17 cellular contexts compared by ENCODE assay signal in the genomic region with DNA sequence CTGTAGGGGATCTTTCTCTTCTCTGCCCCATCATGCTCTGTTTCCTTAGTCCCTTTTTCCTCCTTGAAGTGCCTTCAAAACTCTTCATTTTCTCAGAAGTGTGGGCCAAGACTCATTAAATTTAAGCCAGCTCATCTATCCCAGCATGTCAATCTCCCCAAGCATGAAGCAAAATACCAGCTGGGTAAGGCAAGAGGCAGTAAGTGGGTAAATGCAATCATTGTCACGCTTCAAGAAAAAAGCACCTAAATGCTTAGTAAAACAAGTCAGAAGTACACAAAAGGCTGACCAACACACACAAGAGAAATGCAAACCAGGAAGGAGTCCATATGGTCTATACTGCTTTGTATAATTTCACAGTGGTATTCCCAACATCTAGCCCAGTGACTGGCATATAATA.
DNase-seq lines count a peak whose midpoint lies in the region; ATAC-seq and TF ChIP-seq lines count a peak whose summit lies in the region.
"Had no signal": no experiment of that assay in that cellular context is flagged by ENCODE, and none has a peak within 500 bp of the region (broad histone marks: within the 10 kb centered on the region; RNA-seq: fewer than 3 reads in every experiment).

No MANE protein-coding gene starts in this region.

- dilution Hi-C loops in IMR-90 (cut with HindIII; ENCODE audit: low sequenced_read_pairs, unreplicated experiment) = no loop called here

- H3K4me1 Mint-ChIP-seq in activated CD8-positive, alpha-beta memory T cell treated with anti-CD3 and anti-CD28 coated beads, Interleukin-2, amount 10 ng/mL, durations not matched to agents 7 days and 5 days = no peaks in the 10 kb centered on the region
- H3K4me1 Mint-ChIP-seq: CD14-positive monocyte; CD4-positive, alpha-beta memory T cell had no signal

- no peak overlapping the region for H4K8ac ChIP-seq in IMR-90 (ENCODE audit: low read depth in 2 of 2, low read length in 2 of 2)

- peak overlapping the region; percentile 35; the same call in 1 of the 2 replicates for H2BK120ac ChIP-seq in IMR-90 (ENCODE audit: low read depth, low read length)

- H3K4me3 ChIP-seq in IMR-90 (ENCODE audit: insufficient read depth, low read depth, low read length) (no peak overlapping the region), kidney epithelial cell (ENCODE audit: low read depth, low read length) (no peak overlapping the region)
- H3K4me3 ChIP-seq: A549, BLaER1, HAP-1, K562 had no signal

- no peak overlapping the region for H4K91ac ChIP-seq in IMR-90 (ENCODE audit: insufficient read depth, low read depth, low read length)

- no CpG with 5 or more reads among the region's 1 CpG for WGBS in IMR-90 (ENCODE audit: extremely low coverage in 2 of 2, insufficient read length in 1 of 2), 2 experiments

- no peak overlapping the region for H3K9ac ChIP-seq in IMR-90 (ENCODE audit: low read depth, low read length)
- H3K9ac ChIP-seq: BLaER1 had no signal

- H2BK15ac ChIP-seq in IMR-90 (ENCODE audit: low read depth, low read length) = 0 out of 3 replicates have a peak overlapping the region, but pooled peaks have one; percentile 8

- H2BK20ac ChIP-seq in IMR-90 (ENCODE audit: low read depth, low read length) = no peak overlapping the region

- no peak overlapping the region for H3K56ac ChIP-seq in IMR-90 (ENCODE audit: extremely low read depth, insufficient read depth, low read length)

- intact Hi-C loops in IMR-90 (cut with micrococcal nuclease) = loop anchor here (5.0 kb wide), 1 partner anchor 33 kb away; no protein-coding TSS in a partner anchor

- DNase-seq in DMS53 (lab: John Stamatoyannopoulos, UW) (peak; percentile 53), IMR-90 (no peak), kidney epithelial cell (ENCODE audit: low read depth) (peak; percentile 50), renal cortical epithelial cell (ENCODE audit: low read depth) (peak; percentile 81)
- no peak for DNase-seq in activated CD8-positive, alpha-beta memory T cell treated with anti-CD3 and anti-CD28 coated beads, Interleukin-2, amount 10 ng/mL, durations not matched to agents 7 days and 5 days
- DNase-seq in stimulated activated CD4-positive, alpha-beta T cell treated with anti-CD3 and anti-CD28 coated beads, Interleukin-1b, Interleukin-23, amount 100 ng/mL, for 48 hours = no peak
- no peak for DNase-seq in activated naive CD4-positive, alpha-beta T cell treated with anti-CD3 and anti-CD28 coated beads, Interleukin-2, amount 50 U/mL, for 16 hours
- DNase-seq: CD4-positive, alpha-beta memory T cell; DMS153; DND-41 had no signal

- no peak overlapping the region for H3K4me2 ChIP-seq in IMR-90 (ENCODE audit: low read depth, low read length)
- H3K4me2 ChIP-seq: A549, BLaER1 had no signal

- peak overlapping the region; percentile 53; the same call in 1 of the 2 replicates for H3K14ac ChIP-seq in IMR-90 (replicated peaks; ENCODE audit: low read depth, low read length)

- H3K27me3 Mint-ChIP-seq in activated CD8-positive, alpha-beta memory T cell treated with anti-CD3 and anti-CD28 coated beads, Interleukin-2, amount 10 ng/mL, durations not matched to agents 7 days and 5 days = peaks cover 1% of the 10 kb centered on the region

- peak overlapping the region; percentile 46 for H2BK5ac ChIP-seq in IMR-90 (ENCODE audit: low read depth, low read length, poor library complexity, severe bottlenecking)

- H4K20me1 ChIP-seq in IMR-90 (ENCODE audit: insufficient read depth, low read length) = peaks cover 10% of the 10 kb centered on the region; the same call in 1 of the 2 replicates
- H4K20me1 ChIP-seq: BLaER1 had no signal

- no TSS peak for BruUV-seq in IMR-90 (replicated peaks; lab: Mats Ljungman, UMichigan)

- no peaks in the 10 kb centered on the region for H3K9me3 Mint-ChIP-seq in activated CD8-positive, alpha-beta memory T cell treated with anti-CD3 and anti-CD28 coated beads, Interleukin-2, amount 10 ng/mL, durations not matched to agents 7 days and 5 days (ENCODE audit: low read depth)
- H3K9me3 Mint-ChIP-seq: CD4-positive, alpha-beta memory T cell had no signal

- POLR2A ChIA-PET in IMR-90 (lab: Charles Lee; ENCODE audit: unreplicated experiment) = no interaction called here

- H3K27ac ChIP-seq in IMR-90 (ENCODE audit: insufficient read depth, low read length) = peak overlapping the region; percentile 37; the same call in 1 of the 2 replicates
- H3K27ac ChIP-seq: 22Rv1, A549, BLaER1, HL-60 had no signal

- no peaks in the 10 kb centered on the region for H3K36me3 Mint-ChIP-seq in activated CD8-positive, alpha-beta memory T cell treated with anti-CD3 and anti-CD28 coated beads, Interleukin-2, amount 10 ng/mL, durations not matched to agents 7 days and 5 days
- H3K36me3 Mint-ChIP-seq: CD14-positive monocyte; CD4-positive, alpha-beta memory T cell had no signal

- no peak overlapping the region for H3K4me3 Mint-ChIP-seq in activated CD8-positive, alpha-beta memory T cell treated with anti-CD3 and anti-CD28 coated beads, Interleukin-2, amount 10 ng/mL, durations not matched to agents 7 days and 5 days
- H3K4me3 Mint-ChIP-seq: CD14-positive monocyte; CD4-positive, alpha-beta memory T cell had no signal

- peaks cover 32 to 76% of the 10 kb centered on the region in 2 experiments for H3K79me1 ChIP-seq in IMR-90 (ENCODE audit: low read depth in 1 of 2, low read length in 2 of 2)

- no peak overlapping the region; the same call in 1 of the 2 replicates for H3K18ac ChIP-seq in IMR-90 (ENCODE audit: low read depth, low read length)

- no peak overlapping the region for H3K23ac ChIP-seq in IMR-90 (ENCODE audit: low read depth, low read length)

- H3K9me1 ChIP-seq in IMR-90 (ENCODE audit: insufficient read depth, low read length) = peaks cover 22% of the 10 kb centered on the region

- H3K36me3 ChIP-seq in IMR-90 (ENCODE audit: control insufficient read depth, insufficient read depth, low read length) (peaks cover 68% of the 10 kb centered on the region), kidney epithelial cell (ENCODE audit: control insufficient read depth, insufficient read depth, low read length) (no peaks in the 10 kb centered on the region)
- H3K36me3 ChIP-seq: BLaER1, HAP-1 had no signal

- peaks cover 12% of the 10 kb centered on the region; the same call in 1 of the 2 replicates for H3K4me1 ChIP-seq in IMR-90 (ENCODE audit: control insufficient read depth, insufficient read depth, low read length)
- H3K4me1 ChIP-seq: A549, BLaER1, HAP-1 had no signal

- in situ Hi-C loops in IMR-90 (cut with MboI; ENCODE audit: low sequenced_read_pairs) = no loop called here

- no peak overlapping the region for H2AK5ac ChIP-seq in IMR-90 (ENCODE audit: low read depth, low read length)

- H2AFZ ChIP-seq in IMR-90 (replicated peaks; ENCODE audit: low read length, poor library complexity) = no peak overlapping the region

- TF ChIP-seq POLR2A in IMR-90 (IDR thresholded peaks at IDR 0.05; ENCODE audit: low read depth, low read length) = no peak

- no peaks in the 10 kb centered on the region for H3K9me3 ChIP-seq in IMR-90 (ENCODE audit: control insufficient read depth, insufficient read depth, low read length)
- H3K9me3 ChIP-seq: A549, BLaER1, HAP-1 had no signal

- no peak overlapping the region for H2AK9ac ChIP-seq in IMR-90 (replicated peaks; ENCODE audit: low read depth, low read length, poor library complexity)

- no peak for TF ChIP-seq RAD21 in IMR-90 (IDR thresholded peaks at IDR 0.05; ENCODE audit: low read length)

- no peak for ATAC-seq in IMR-90 (ENCODE audit: low read depth)
- ATAC-seq in activated CD8-positive, alpha-beta memory T cell treated with anti-CD3 and anti-CD28 coated beads, Interleukin-2, amount 10 ng/mL, durations not matched to agents 7 days and 5 days = no peak
- ATAC-seq: A549, K562 had no signal

- no peak overlapping the region for H3K4ac ChIP-seq in IMR-90 (ENCODE audit: low read depth, low read length)

- CTCF ChIA-PET in IMR-90 (lab: Yijun Ruan, JAX) = interaction anchor here (1.0 kb wide), 1 partner anchor 9 kb away, joined by 3 read pairs; no protein-coding TSS in a partner anchor
- CTCF ChIA-PET in activated CD8-positive, alpha-beta memory T cell treated with anti-CD3 and anti-CD28 coated beads, Interleukin-2, amount 10 ng/mL, durations not matched to agents 7 days and 5 days (lab: Charles Lee) = no interaction called here

- H4K5ac ChIP-seq in IMR-90 (ENCODE audit: low read depth, low read length) = peak overlapping the region; percentile 32; the same call in 1 of the 2 replicates

- H3K27me3 ChIP-seq in IMR-90 (ENCODE audit: control insufficient read depth, insufficient read depth, low read length) (no peaks in the 10 kb centered on the region), kidney epithelial cell (ENCODE audit: control insufficient read depth, insufficient read depth, low read length) (no peaks in the 10 kb centered on the region)
- H3K27me3 ChIP-seq: BLaER1 had no signal

- H3K27ac Mint-ChIP-seq in activated CD8-positive, alpha-beta memory T cell treated with anti-CD3 and anti-CD28 coated beads, Interleukin-2, amount 10 ng/mL, durations not matched to agents 7 days and 5 days = no peak overlapping the region
- H3K27ac Mint-ChIP-seq: CD14-positive monocyte; CD4-positive, alpha-beta memory T cell had no signal

- TF ChIP-seq CTCF in IMR-90 (conservative IDR thresholded peaks at IDR 0.05; ENCODE audit: low read depth, low read length) (no peak), kidney epithelial cell (IDR thresholded peaks at IDR 0.05; ENCODE audit: insufficient read depth, low read length, poor library complexity, severe bottlenecking) (no peak)

TF ChIP-seq in IMR-90, 13 proteins besides CTCF, POLR2A, EP300 and RAD21 (continues in another document):
- TF ChIP-seq, protein P1, sequence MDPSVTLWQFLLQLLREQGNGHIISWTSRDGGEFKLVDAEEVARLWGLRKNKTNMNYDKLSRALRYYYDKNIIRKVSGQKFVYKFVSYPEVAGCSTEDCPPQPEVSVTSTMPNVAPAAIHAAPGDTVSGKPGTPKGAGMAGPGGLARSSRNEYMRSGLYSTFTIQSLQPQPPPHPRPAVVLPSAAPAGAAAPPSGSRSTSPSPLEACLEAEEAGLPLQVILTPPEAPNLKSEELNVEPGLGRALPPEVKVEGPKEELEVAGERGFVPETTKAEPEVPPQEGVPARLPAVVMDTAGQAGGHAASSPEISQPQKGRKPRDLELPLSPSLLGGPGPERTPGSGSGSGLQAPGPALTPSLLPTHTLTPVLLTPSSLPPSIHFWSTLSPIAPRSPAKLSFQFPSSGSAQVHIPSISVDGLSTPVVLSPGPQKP (IDR thresholded peaks at IDR 0.05; ENCODE audit: borderline replicate concordance, low read depth, low read length) = no peak
- TF ChIP-seq BHLHE40 (IDR thresholded peaks at IDR 0.05; ENCODE audit: low read depth, low read length) = no peak
- no peak for TF ChIP-seq RCOR1 (IDR thresholded peaks at IDR 0.05; ENCODE audit: insufficient replicate concordance, low read length)
- TF ChIP-seq NFE2L2 (IDR thresholded peaks at IDR 0.05; ENCODE audit: low read depth, low read length) = no peak
- no peak for TF ChIP-seq CHD1 (IDR thresholded peaks at IDR 0.05; ENCODE audit: low read depth, low read length)

Comparison
In these comparisons a context has a peak if more than half of its experiments do, and no peak if none do; other contexts are left out.
1. DNase-seq: peak in DMS53 (single experiment), kidney epithelial cell (single experiment) and renal cortical epithelial cell (single experiment); none in IMR-90 (single experiment), activated CD8-positive, alpha-beta memory T cell treated with anti-CD3 and anti-CD28 coated beads, Interleukin-2, amount 10 ng/mL, durations not matched to agents 7 days and 5 days (single experiment), stimulated activated CD4-positive, alpha-beta T cell treated with anti-CD3 and anti-CD28 coated beads, Interleukin-1b, Interleukin-23, amount 100 ng/mL, for 48 hours (single experiment) and activated naive CD4-positive, alpha-beta T cell treated with anti-CD3 and anti-CD28 coated beads, Interleukin-2, amount 50 U/mL, for 16 hours (single experiment).